In the genomic region with DNA sequence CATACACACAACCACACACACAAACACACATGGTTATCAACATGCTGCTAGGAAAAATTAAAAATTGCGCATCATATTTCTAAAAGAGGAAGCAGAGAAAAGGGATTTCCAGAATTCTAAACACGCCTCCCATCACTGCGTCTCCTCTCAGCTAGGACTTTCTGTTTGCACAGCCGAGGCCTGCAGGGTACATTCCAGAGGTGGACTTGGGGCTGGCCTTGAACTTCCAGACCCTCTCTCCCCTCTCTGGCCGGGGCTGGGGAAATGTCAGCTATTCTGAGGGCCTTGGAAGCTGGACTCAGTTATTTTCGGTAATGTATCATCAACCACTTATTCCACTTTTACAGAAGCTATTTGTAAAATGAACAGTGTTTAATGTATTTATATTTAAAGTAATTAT, we compare ENCODE assay signal across 1 cellular context.
TF ChIP-seq lines count a peak whose summit lies in the region.

No MANE protein-coding gene starts in this region.

TF ChIP-seq in HepG2, 621 proteins besides CTCF, POLR2A, EP300 and RAD21:
- TF ChIP-seq ZBTB7A (CRISPR knock-in tag; IDR thresholded peaks at IDR 0.05), result no peak
- TF ChIP-seq HNF4A (CRISPR knock-in tag; IDR thresholded peaks at IDR 0.05), result peak; percentile 65
- TF ChIP-seq NPAS2 (CRISPR knock-in tag; IDR thresholded peaks at IDR 0.05; ENCODE audit: borderline replicate concordance), result no peak
- peak; percentile 32 for TF ChIP-seq SKI (IDR thresholded peaks at IDR 0.05; ENCODE audit: partially characterized antibody)
- TF ChIP-seq, protein P1, sequence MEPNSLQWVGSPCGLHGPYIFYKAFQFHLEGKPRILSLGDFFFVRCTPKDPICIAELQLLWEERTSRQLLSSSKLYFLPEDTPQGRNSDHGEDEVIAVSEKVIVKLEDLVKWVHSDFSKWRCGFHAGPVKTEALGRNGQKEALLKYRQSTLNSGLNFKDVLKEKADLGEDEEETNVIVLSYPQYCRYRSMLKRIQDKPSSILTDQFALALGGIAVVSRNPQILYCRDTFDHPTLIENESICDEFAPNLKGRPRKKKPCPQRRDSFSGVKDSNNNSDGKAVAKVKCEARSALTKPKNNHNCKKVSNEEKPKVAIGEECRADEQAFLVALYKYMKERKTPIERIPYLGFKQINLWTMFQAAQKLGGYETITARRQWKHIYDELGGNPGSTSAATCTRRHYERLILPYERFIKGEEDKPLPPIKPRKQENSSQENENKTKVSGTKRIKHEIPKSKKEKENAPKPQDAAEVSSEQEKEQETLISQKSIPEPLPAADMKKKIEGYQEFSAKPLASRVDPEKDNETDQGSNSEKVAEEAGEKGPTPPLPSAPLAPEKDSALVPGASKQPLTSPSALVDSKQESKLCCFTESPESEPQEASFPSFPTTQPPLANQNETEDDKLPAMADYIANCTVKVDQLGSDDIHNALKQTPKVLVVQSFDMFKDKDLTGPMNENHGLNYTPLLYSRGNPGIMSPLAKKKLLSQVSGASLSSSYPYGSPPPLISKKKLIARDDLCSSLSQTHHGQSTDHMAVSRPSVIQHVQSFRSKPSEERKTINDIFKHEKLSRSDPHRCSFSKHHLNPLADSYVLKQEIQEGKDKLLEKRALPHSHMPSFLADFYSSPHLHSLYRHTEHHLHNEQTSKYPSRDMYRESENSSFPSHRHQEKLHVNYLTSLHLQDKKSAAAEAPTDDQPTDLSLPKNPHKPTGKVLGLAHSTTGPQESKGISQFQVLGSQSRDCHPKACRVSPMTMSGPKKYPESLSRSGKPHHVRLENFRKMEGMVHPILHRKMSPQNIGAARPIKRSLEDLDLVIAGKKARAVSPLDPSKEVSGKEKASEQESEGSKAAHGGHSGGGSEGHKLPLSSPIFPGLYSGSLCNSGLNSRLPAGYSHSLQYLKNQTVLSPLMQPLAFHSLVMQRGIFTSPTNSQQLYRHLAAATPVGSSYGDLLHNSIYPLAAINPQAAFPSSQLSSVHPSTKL (CRISPR knock-in tag; IDR thresholded peaks at IDR 0.05), result peak; percentile 38; the same call in 1 of the 2 replicates
- TF ChIP-seq KAT7 (CRISPR knock-in tag; IDR thresholded peaks at IDR 0.05; ENCODE audit: borderline replicate concordance), result no peak
- TF ChIP-seq JDP2 (CRISPR knock-in tag; IDR thresholded peaks at IDR 0.05; ENCODE audit: borderline replicate concordance), result no peak
- peak; percentile 77 for TF ChIP-seq TEAD3 (CRISPR knock-in tag; optimal IDR thresholded peaks at IDR 0.05; ENCODE audit: borderline replicate concordance)
- TF ChIP-seq SALL1 (CRISPR knock-in tag; IDR thresholded peaks at IDR 0.05), result peak; percentile 27; the same call in 1 of the 2 replicates
- TF ChIP-seq NR2F6 (IDR thresholded peaks at IDR 0.05), result no peak
- TF ChIP-seq NR2F6 (CRISPR knock-in tag; IDR thresholded peaks at IDR 0.05), result no peak
- TF ChIP-seq LCORL (IDR thresholded peaks at IDR 0.05), result no peak
- TF ChIP-seq LCORL (CRISPR knock-in tag; IDR thresholded peaks at IDR 0.05), result 0 out of 2 replicates have a peak, but pooled peaks have one; percentile 37
- TF ChIP-seq, protein P2, sequence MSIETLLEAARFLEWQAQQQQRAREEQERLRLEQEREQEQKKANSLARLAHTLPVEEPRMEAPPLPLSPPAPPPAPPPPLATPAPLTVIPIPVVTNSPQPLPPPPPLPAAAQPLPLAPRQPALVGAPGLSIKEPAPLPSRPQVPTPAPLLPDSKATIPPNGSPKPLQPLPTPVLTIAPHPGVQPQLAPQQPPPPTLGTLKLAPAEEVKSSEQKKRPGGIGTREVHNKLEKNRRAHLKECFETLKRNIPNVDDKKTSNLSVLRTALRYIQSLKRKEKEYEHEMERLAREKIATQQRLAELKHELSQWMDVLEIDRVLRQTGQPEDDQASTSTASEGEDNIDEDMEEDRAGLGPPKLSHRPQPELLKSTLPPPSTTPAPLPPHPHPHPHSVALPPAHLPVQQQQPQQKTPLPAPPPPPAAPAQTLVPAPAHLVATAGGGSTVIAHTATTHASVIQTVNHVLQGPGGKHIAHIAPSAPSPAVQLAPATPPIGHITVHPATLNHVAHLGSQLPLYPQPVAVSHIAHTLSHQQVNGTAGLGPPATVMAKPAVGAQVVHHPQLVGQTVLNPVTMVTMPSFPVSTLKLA (IDR thresholded peaks at IDR 0.05), result peak; percentile 41
- TF ChIP-seq RARA (CRISPR knock-in tag; IDR thresholded peaks at IDR 0.05), result 0 out of 2 replicates have a peak, but pooled peaks have one; percentile 35
- no peak for TF ChIP-seq DNMT3B (CRISPR knock-in tag; conservative IDR thresholded peaks at IDR 0.05)
